1 cellular context compared by ENCODE assay signal in the genomic region with DNA sequence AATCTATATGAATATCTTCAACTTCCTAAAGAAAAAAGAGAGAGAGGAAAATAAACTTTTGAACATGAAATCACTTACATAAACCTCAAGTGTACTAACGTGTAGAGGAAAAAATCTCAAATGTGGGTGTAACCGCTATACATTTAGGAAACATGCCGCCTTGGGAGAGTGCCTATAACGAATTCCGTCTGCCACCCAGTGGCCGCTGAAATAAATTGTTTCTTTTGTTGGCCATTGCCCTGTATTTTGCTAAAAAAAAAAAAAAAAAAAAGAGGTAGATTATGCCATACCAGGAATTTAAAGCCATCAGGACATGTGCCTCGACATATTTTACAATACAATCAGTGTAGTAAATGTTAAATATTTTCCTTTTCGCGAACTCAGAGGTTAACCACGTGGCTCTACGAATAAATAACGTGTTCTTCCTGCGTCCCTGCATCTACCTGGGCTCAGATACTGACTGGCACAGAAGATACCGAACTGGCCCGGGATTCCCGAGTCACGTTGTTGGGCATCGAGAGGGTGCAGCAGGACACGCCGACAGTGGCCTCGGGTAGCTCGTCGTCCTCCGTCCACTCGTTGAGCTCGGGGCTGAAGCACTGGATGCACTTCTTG.
TF ChIP-seq lines count a peak whose summit lies in the region.

No MANE protein-coding gene starts in this region.

TF ChIP-seq in WTC11, 78 proteins besides CTCF, POLR2A, EP300 and RAD21 (continued from another document):
- TF ChIP-seq, protein P1, sequence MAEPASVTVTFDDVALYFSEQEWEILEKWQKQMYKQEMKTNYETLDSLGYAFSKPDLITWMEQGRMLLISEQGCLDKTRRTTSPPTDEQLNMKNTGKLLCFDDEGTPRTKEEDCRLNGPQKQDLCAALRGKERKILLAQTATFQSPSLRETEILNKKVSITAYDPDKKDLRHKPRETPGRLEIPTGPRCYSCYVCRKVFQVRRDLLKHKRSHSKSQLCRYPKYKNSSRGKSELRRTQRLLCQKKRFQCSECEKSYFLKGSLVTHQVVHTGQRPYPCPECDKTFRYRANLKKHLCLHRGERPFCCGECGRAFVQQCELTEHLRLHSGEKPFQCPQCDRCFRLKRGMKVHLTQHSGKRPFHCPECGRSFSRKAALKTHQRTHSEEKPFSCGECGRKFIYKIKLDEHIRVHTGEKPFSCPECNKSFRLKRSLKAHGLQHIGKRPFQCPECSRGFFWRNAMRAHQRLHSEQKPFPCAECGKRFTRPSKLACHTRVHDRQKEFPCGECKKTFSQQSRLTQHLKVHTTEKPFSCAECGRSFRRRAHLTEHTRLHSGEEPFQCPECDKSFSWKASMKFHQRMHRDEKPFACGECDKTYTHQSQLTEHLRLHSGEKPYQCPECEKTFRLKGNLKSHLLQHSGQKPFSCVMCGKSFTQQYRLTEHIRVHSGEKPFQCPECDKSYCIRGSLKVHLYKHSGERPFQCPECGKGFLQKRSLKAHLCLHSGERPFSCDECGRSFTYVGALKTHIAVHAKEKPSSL (CRISPR knock-in tag; conservative IDR thresholded peaks at IDR 0.05): no peak
- TF ChIP-seq EMX1 (CRISPR knock-in tag; IDR thresholded peaks at IDR 0.05): no peak
- no peak for TF ChIP-seq ZNF219 (CRISPR knock-in tag; IDR thresholded peaks at IDR 0.05; ENCODE audit: borderline replicate concordance)
